ENCODE assay signal across 9 cellular contexts in genomic region chr12:48903363-48903981, GRCh38. TPM values are rescaled to one million over a fixed set of nuclear protein-coding genes. Genes with fewer than 3 reads are reported as not detected.
DNase-seq lines count a peak whose midpoint lies in the region; ATAC-seq, FAIRE-seq and TF ChIP-seq lines count a peak whose summit lies in the region.
"Had no signal": no experiment of that assay in that cellular context is flagged by ENCODE, and none has a peak within 500 bp of the region (broad histone marks: within the 10 kb centered on the region; RNA-seq: fewer than 3 reads in every experiment).

No MANE protein-coding gene starts in this region.

- H3K36me3 ChIP-seq in left lung (no peaks in the 10 kb centered on the region), uterus (no peaks in the 10 kb centered on the region)

- peaks cover 2% of the 10 kb centered on the region for H3K27me3 Mint-ChIP-seq in activated T-helper 2 cell treated with anti-CD3 and anti-CD28 coated beads, Interferon-gamma antibody, Interleukin-2, Interleukin-4, amounts not matched to agents 10 μg/mL and 5 μg/mL and 100 μg/mL, durations not matched to agents 14 hours and 24 hours and 36 hours (ENCODE audit: low read depth)
- peaks cover 2% of the 10 kb centered on the region for H3K27me3 Mint-ChIP-seq in type B pancreatic cell

- TF ChIP-seq CTCF in left lung (IDR thresholded peaks at IDR 0.05) (no peak), type B pancreatic cell (conservative IDR thresholded peaks at IDR 0.05) (no peak), uterus (IDR thresholded peaks at IDR 0.05) (no peak)

- no peak overlapping the region for H3K27ac Mint-ChIP-seq in activated T-helper 2 cell treated with anti-CD3 and anti-CD28 coated beads, Interferon-gamma antibody, Interleukin-2, Interleukin-4, amounts not matched to agents 10 μg/mL and 5 μg/mL and 100 μg/mL, durations not matched to agents 14 hours and 24 hours and 36 hours
- no peak overlapping the region for H3K27ac Mint-ChIP-seq in type B pancreatic cell

- H3K9me3 Mint-ChIP-seq in activated T-helper 2 cell treated with anti-CD3 and anti-CD28 coated beads, Interferon-gamma antibody, Interleukin-2, Interleukin-4, amounts not matched to agents 10 μg/mL and 5 μg/mL and 100 μg/mL, durations not matched to agents 14 hours and 24 hours and 36 hours: no peaks in the 10 kb centered on the region
- no peaks in the 10 kb centered on the region for H3K9me3 Mint-ChIP-seq in type B pancreatic cell

- peak overlapping the region; percentile 73 for H3K4me3 Mint-ChIP-seq in activated T-helper 2 cell treated with anti-CD3 and anti-CD28 coated beads, Interferon-gamma antibody, Interleukin-2, Interleukin-4, amounts not matched to agents 10 μg/mL and 5 μg/mL and 100 μg/mL, durations not matched to agents 14 hours and 24 hours and 36 hours (ENCODE audit: low read depth)
- peak overlapping the region; percentile 38 for H3K4me3 Mint-ChIP-seq in type B pancreatic cell

- no peak for FAIRE-seq in GM19239 (lab: Jason Lieb, UNC)

- no peak for TF ChIP-seq POLR2A in uterus (IDR thresholded peaks at IDR 0.05)

- intact Hi-C loops in left cardiac atrium (cut with DNase I) (no loop called here), cardiac septum (cut with DNase I) (no loop called here), left lung (cut with DNase I) (no loop called here), uterus (cut with DNase I; ENCODE audit: low total_unique reads) (no loop called here)
- intact Hi-C loops in activated T-helper 2 cell treated with anti-CD3 and anti-CD28 coated beads, Interferon-gamma antibody, Interleukin-2, Interleukin-4, amounts not matched to agents 10 μg/mL and 5 μg/mL and 100 μg/mL, durations not matched to agents 14 hours and 24 hours and 36 hours (cut with micrococcal nuclease): loop anchor here (5.0 kb wide), 2 partner anchors 34 to 69 kb away; partner anchors contain the start of gene WNT10B

- H3K4me1 ChIP-seq in left lung (peaks cover 6 to 14% of the 10 kb centered on the region in 2 donors), uterus (peaks cover 0 to 6% of the 10 kb centered on the region in 2 donors)

- peaks cover 9% of the 10 kb centered on the region for H3K4me1 Mint-ChIP-seq in activated T-helper 2 cell treated with anti-CD3 and anti-CD28 coated beads, Interferon-gamma antibody, Interleukin-2, Interleukin-4, amounts not matched to agents 10 μg/mL and 5 μg/mL and 100 μg/mL, durations not matched to agents 14 hours and 24 hours and 36 hours (ENCODE audit: low read depth)
- H3K4me1 Mint-ChIP-seq in type B pancreatic cell (ENCODE audit: unreplicated experiment): peaks cover 6% of the 10 kb centered on the region

- H3K27me3 ChIP-seq in left lung: no peaks in the 10 kb centered on the region
- H3K27me3 ChIP-seq in uterus: no peaks in the 10 kb centered on the region

- DNase-seq in left cardiac atrium: peak; percentile 42
- no peak for DNase-seq in cardiac septum (ENCODE audit: low spot score)
- DNase-seq in activated T-helper 2 cell treated with anti-CD3 and anti-CD28 coated beads, Interferon-gamma antibody, Interleukin-2, Interleukin-4, amounts not matched to agents 10 μg/mL and 5 μg/mL and 100 μg/mL, durations not matched to agents 14 hours and 24 hours and 36 hours (ENCODE audit: low spot score): no peak
- DNase-seq in left lung: peak in 1 of 2 donors; percentile 48
- no peak for DNase-seq in type B pancreatic cell (ENCODE audit: extremely low spot score, unreplicated experiment)
- DNase-seq in GM19239 (ENCODE audit: insufficient read length, low spot score): no peak
- DNase-seq in uterus: no peak
- DNase-seq: cortex of kidney had no signal

- no peaks in the 10 kb centered on the region for H3K36me3 Mint-ChIP-seq in activated T-helper 2 cell treated with anti-CD3 and anti-CD28 coated beads, Interferon-gamma antibody, Interleukin-2, Interleukin-4, amounts not matched to agents 10 μg/mL and 5 μg/mL and 100 μg/mL, durations not matched to agents 14 hours and 24 hours and 36 hours (ENCODE audit: low read depth)
- H3K36me3 Mint-ChIP-seq in type B pancreatic cell: no peaks in the 10 kb centered on the region

- ATAC-seq in left cardiac atrium (no peak), left lung (peak; percentile 30), HG03135 (IDR thresholded peaks at IDR 0.05; ENCODE audit: unreplicated experiment) (no peak)

- no peak overlapping the region for H3K27ac ChIP-seq in left lung
- H3K27ac ChIP-seq in uterus: no peak overlapping the region

- H3K4me3 ChIP-seq in left lung (peak overlapping the region in 1 of 2 donors; percentile 24), uterus (peak overlapping the region in 1 of 2 donors; percentile 39)

- H3K9me3 ChIP-seq in left lung (no peaks in the 10 kb centered on the region), uterus (no peaks in the 10 kb centered on the region)

RNA-seq across cellular contexts. Expression of gene FKBP11, which starts 21.8 kb away (rescaled TPM):
- total RNA-seq in left cardiac atrium: 10 to 100 TPM; 14.5 to 25.0 TPM
- 5.5 TPM for total RNA-seq in cardiac septum
- total RNA-seq in activated T-helper 2 cell treated with anti-CD3 and anti-CD28 coated beads, Interferon-gamma antibody, Interleukin-2, Interleukin-4, amounts not matched to agents 10 μg/mL and 5 μg/mL and 100 μg/mL, durations not matched to agents 14 hours and 24 hours and 36 hours: 66.2 and 72.7 TPM in 2 replicates
- 10 to 100 TPM; 51.6 to 87.4 TPM for total RNA-seq in left lung
- total RNA-seq in type B pancreatic cell (ENCODE audit: low replicate concordance): 44.6 and 56.3 TPM in 2 replicates
- 10 to 100 TPM in 1 of 4 donors, 1 to 10 TPM in 3; 1.2 to 22.0 (median 5.5) TPM for total RNA-seq in uterus

RNA-seq across cellular contexts. Expression of gene RND1, which starts 37.8 kb away (rescaled TPM):
- under 1 TPM; 0.56 to 0.79 TPM for total RNA-seq in left cardiac atrium
- total RNA-seq in cardiac septum: 0.62 TPM
- 3.5 and 4.7 TPM in 2 replicates for total RNA-seq in activated T-helper 2 cell treated with anti-CD3 and anti-CD28 coated beads, Interferon-gamma antibody, Interleukin-2, Interleukin-4, amounts not matched to agents 10 μg/mL and 5 μg/mL and 100 μg/mL, durations not matched to agents 14 hours and 24 hours and 36 hours
- total RNA-seq in left lung: 10 to 100 TPM in 1 of 2 donors, 1 to 10 TPM in 1; 4.0 to 28.1 TPM
- total RNA-seq in type B pancreatic cell (ENCODE audit: low replicate concordance): 3.2 and 6.9 TPM in 2 replicates
- 10 to 100 TPM in 1 of 4 donors, under 1 TPM in 1, not detected in 2; 0.88 to 22.1 TPM for total RNA-seq in uterus

RNA-seq across cellular contexts. Expression of gene DDX23, which starts 51.5 kb away (rescaled TPM):
- total RNA-seq in left cardiac atrium (10 to 100 TPM; 34.7 to 37.5 TPM), cardiac septum (33.3 TPM), left lung (10 to 100 TPM; 66.5 to 74.9 TPM), type B pancreatic cell (ENCODE audit: low replicate concordance) (95.3 and 104 TPM in 2 replicates), uterus (100 to 1,000 TPM in 1 of 4 donors, 10 to 100 TPM in 3; 43.8 to 238 (median 81.8) TPM)
- 114 and 124 TPM in 2 replicates for total RNA-seq in activated T-helper 2 cell treated with anti-CD3 and anti-CD28 coated beads, Interferon-gamma antibody, Interleukin-2, Interleukin-4, amounts not matched to agents 10 μg/mL and 5 μg/mL and 100 μg/mL, durations not matched to agents 14 hours and 24 hours and 36 hours

RNA-seq across cellular contexts. Expression of gene ARF3, which starts 53.8 kb away (rescaled TPM):
- total RNA-seq in left cardiac atrium: 10 to 100 TPM; 72.2 to 90.5 TPM
- 59.5 TPM for total RNA-seq in cardiac septum
- 133 and 135 TPM in 2 replicates for total RNA-seq in activated T-helper 2 cell treated with anti-CD3 and anti-CD28 coated beads, Interferon-gamma antibody, Interleukin-2, Interleukin-4, amounts not matched to agents 10 μg/mL and 5 μg/mL and 100 μg/mL, durations not matched to agents 14 hours and 24 hours and 36 hours
- 100 to 1,000 TPM; 184 to 186 TPM for total RNA-seq in left lung
- total RNA-seq in type B pancreatic cell (ENCODE audit: low replicate concordance): 161 and 168 TPM in 2 replicates
- 100 to 1,000 TPM in 1 of 4 donors, 10 to 100 TPM in 2, 1 to 10 TPM in 1; 6.9 to 117 (median 29.7) TPM for total RNA-seq in uterus
